In genomic region chr3:72339750-72340025, GRCh38 we compare ENCODE assay signal across 1 cellular context.
TF ChIP-seq lines count a peak whose summit lies in the region.

No MANE protein-coding gene starts in this region.

TF ChIP-seq in IMR-90, 13 proteins besides CTCF, POLR2A, EP300 and RAD21 (continued from another document):
- TF ChIP-seq USF2 (IDR thresholded peaks at IDR 0.05; ENCODE audit: low read depth, low read length) (no peak), MAZ (IDR thresholded peaks at IDR 0.05; ENCODE audit: borderline replicate concordance, low read depth, low read length) (no peak), MAFK (IDR thresholded peaks at IDR 0.05; ENCODE audit: low read depth, low read length) (no peak), ELK1 (IDR thresholded peaks at IDR 0.05; ENCODE audit: borderline replicate concordance, low read depth, low read length) (no peak), MXI1 (IDR thresholded peaks at IDR 0.05; ENCODE audit: borderline replicate concordance, low read depth, low read length) (no peak), SMC3 (IDR thresholded peaks at IDR 0.05; ENCODE audit: low read depth, low read length) (no peak), RCOR1 (IDR thresholded peaks at IDR 0.05; ENCODE audit: insufficient replicate concordance, low read length) (no peak), CHD1 (IDR thresholded peaks at IDR 0.05; ENCODE audit: low read depth, low read length) (no peak), FOS (IDR thresholded peaks at IDR 0.05; ENCODE audit: low read depth, low read length) (no peak), BHLHE40 (IDR thresholded peaks at IDR 0.05; ENCODE audit: low read depth, low read length) (no peak), NFE2L2 (IDR thresholded peaks at IDR 0.05; ENCODE audit: low read depth, low read length) (no peak), CEBPB (IDR thresholded peaks at IDR 0.05; ENCODE audit: low read depth, low read length) (no peak)
TF ChIP-seq in IMR-90: peak in this region for 0.
